ENCODE assay signal across 20 cellular contexts in genomic region chr22:49116021-49116420, GRCh38.
DNase-seq lines count a peak whose midpoint lies in the region; ATAC-seq and TF ChIP-seq lines count a peak whose summit lies in the region.
"Had no signal": no experiment of that assay in that cellular context is flagged by ENCODE, and none has a peak within 500 bp of the region (broad histone marks: within the 10 kb centered on the region; RNA-seq: fewer than 3 reads in every experiment).

No MANE protein-coding gene starts in this region.

- no peak for ATAC-seq in activated CD8-positive, alpha-beta memory T cell treated with anti-CD3 and anti-CD28 coated beads, Interleukin-2, amount 10 ng/mL, durations not matched to agents 7 days and 5 days
- ATAC-seq in HG02763 (IDR thresholded peaks at IDR 0.05; ENCODE audit: unreplicated experiment) = no peak
- no peak for ATAC-seq in GM19455 (IDR thresholded peaks at IDR 0.05; ENCODE audit: unreplicated experiment)
- ATAC-seq in GM18858 (IDR thresholded peaks at IDR 0.05; ENCODE audit: unreplicated experiment) = no peak
- ATAC-seq: CD8-positive, alpha-beta T cell; GM12878; HCT116 had no signal

- no peak overlapping the region for H3K4me3 Mint-ChIP-seq in activated CD8-positive, alpha-beta memory T cell treated with anti-CD3 and anti-CD28 coated beads, Interleukin-2, amount 10 ng/mL, durations not matched to agents 7 days and 5 days
- no peak overlapping the region for H3K4me3 Mint-ChIP-seq in progenitor cell of endocrine pancreas (ENCODE audit: low read depth)
- H3K4me3 Mint-ChIP-seq: B cell; CD4-positive, CD25-positive, alpha-beta regulatory T cell; CD8-positive, alpha-beta T cell had no signal

- H3K79me1 ChIP-seq in mesendoderm (ENCODE audit: low read length) = no peaks in the 10 kb centered on the region
- no peaks in the 10 kb centered on the region for H3K79me1 ChIP-seq in neuronal stem cell (ENCODE audit: low read depth, low read length)

- H3K23ac ChIP-seq in mesendoderm (ENCODE audit: low read length) (no peak overlapping the region), neuronal stem cell (ENCODE audit: low read depth, low read length, poor library complexity) (no peak overlapping the region)

- H3K27me3 ChIP-seq in mesendoderm (ENCODE audit: insufficient read depth, low read length, poor library complexity) (no peaks in the 10 kb centered on the region), neuronal stem cell (ENCODE audit: control insufficient read depth in 3 of 3, insufficient read depth in 3 of 3, low read depth in 1 of 3, low read length in 3 of 3) (no peaks in the 10 kb centered on the region)
- H3K27me3 ChIP-seq: BLaER1 had no signal

- H3K4me2 ChIP-seq in mesendoderm (ENCODE audit: low read length) (no peak overlapping the region), neuronal stem cell (ENCODE audit: insufficient read depth, low read length, poor library complexity, severe bottlenecking) (no peak overlapping the region)
- H3K4me2 ChIP-seq: BLaER1 had no signal

- no peak overlapping the region for H3K18ac ChIP-seq in mesendoderm (ENCODE audit: low read length)
- peak overlapping the region; percentile 35 for H3K18ac ChIP-seq in neuronal stem cell (ENCODE audit: low read length)

- H2BK120ac ChIP-seq in mesendoderm (ENCODE audit: low read depth, low read length) (no peak overlapping the region), neuronal stem cell (ENCODE audit: low read depth, low read length) (peak overlapping the region; percentile 27)

- H2BK5ac ChIP-seq in mesendoderm (ENCODE audit: low read length) (no peak overlapping the region), neuronal stem cell (ENCODE audit: low read length) (peak overlapping the region; percentile 32)

- no CpG with 5 or more reads among the region's 19 CpGs for WGBS in mesendoderm (ENCODE audit: extremely low coverage, insufficient coverage, low lambda C conversion rate)
- WGBS in neuronal stem cell (ENCODE audit: extremely low coverage in 2 of 2, insufficient read length in 2 of 2, insufficient replicate concordance in 1 of 2), 2 donors = no CpG with 5 or more reads among the region's 19 CpGs

- H3K9me3 ChIP-seq in neuronal stem cell (replicated peaks in 1 of 2; ENCODE audit: control insufficient read depth in 2 of 2, insufficient read depth in 1 of 2, low read depth in 1 of 2, low read length in 2 of 2) = peaks cover 0 to 1% of the 10 kb centered on the region in 2 donors

- no peaks in the 10 kb centered on the region for H3K27me3 Mint-ChIP-seq in activated CD8-positive, alpha-beta memory T cell treated with anti-CD3 and anti-CD28 coated beads, Interleukin-2, amount 10 ng/mL, durations not matched to agents 7 days and 5 days
- peaks cover 4% of the 10 kb centered on the region for H3K27me3 Mint-ChIP-seq in progenitor cell of endocrine pancreas
- H3K27me3 Mint-ChIP-seq: B cell; CD4-positive, CD25-positive, alpha-beta regulatory T cell had no signal

- H3K79me2 ChIP-seq in mesendoderm (ENCODE audit: control insufficient read depth, insufficient read depth, low read length) = no peaks in the 10 kb centered on the region

- H4K5ac ChIP-seq in mesendoderm (ENCODE audit: low read length) = no peak overlapping the region

- H3K4me1 ChIP-seq in mesendoderm (ENCODE audit: control insufficient read depth, low read depth, low read length) (peaks cover 11% of the 10 kb centered on the region), neuronal stem cell (ENCODE audit: control insufficient read depth in 2 of 2, insufficient read depth in 1 of 2, low read depth in 1 of 2, low read length in 2 of 2) (peaks cover 0 to 10% of the 10 kb centered on the region in 2 donors)
- H3K4me1 ChIP-seq: BLaER1 had no signal

- H3K36me3 Mint-ChIP-seq in activated CD8-positive, alpha-beta memory T cell treated with anti-CD3 and anti-CD28 coated beads, Interleukin-2, amount 10 ng/mL, durations not matched to agents 7 days and 5 days = no peaks in the 10 kb centered on the region
- H3K36me3 Mint-ChIP-seq in progenitor cell of endocrine pancreas (ENCODE audit: insufficient read depth) = no peaks in the 10 kb centered on the region
- H3K36me3 Mint-ChIP-seq: CD4-positive, CD25-positive, alpha-beta regulatory T cell; CD8-positive, alpha-beta T cell had no signal

- H2BK15ac ChIP-seq in mesendoderm (replicated peaks; ENCODE audit: low read depth) = no peak overlapping the region
- peak overlapping the region; percentile 55 for H2BK15ac ChIP-seq in neuronal stem cell (ENCODE audit: low read length)

- H3K4ac ChIP-seq in mesendoderm (ENCODE audit: low read depth, low read length) (no peak overlapping the region), neuronal stem cell (ENCODE audit: low read length) (no peak overlapping the region)

- H3K56ac ChIP-seq in mesendoderm (ENCODE audit: low read length) = peak overlapping the region; percentile 53

- H3K27ac Mint-ChIP-seq in activated CD8-positive, alpha-beta memory T cell treated with anti-CD3 and anti-CD28 coated beads, Interleukin-2, amount 10 ng/mL, durations not matched to agents 7 days and 5 days = no peak overlapping the region
- peak overlapping the region; percentile 69 for H3K27ac Mint-ChIP-seq in progenitor cell of endocrine pancreas
- H3K27ac Mint-ChIP-seq: B cell; CD4-positive, CD25-positive, alpha-beta regulatory T cell; CD8-positive, alpha-beta T cell had no signal

- peak; percentile 8 for DNase-seq in activated CD8-positive, alpha-beta memory T cell treated with anti-CD3 and anti-CD28 coated beads, Interleukin-2, amount 50 U/mL, for 48 hours
- DNase-seq in activated CD8-positive, alpha-beta memory T cell treated with anti-CD3 and anti-CD28 coated beads, Interleukin-2, amount 10 ng/mL, durations not matched to agents 7 days and 5 days = no peak
- DNase-seq in mesendoderm = no peak
- DNase-seq in neuronal stem cell (ENCODE audit: low spot score) = no peak
- DNase-seq in progenitor cell of endocrine pancreas (ENCODE audit: low spot score, unreplicated experiment) = no peak
- DNase-seq: CD4-positive, CD25-positive, alpha-beta regulatory T cell; CD8-positive, alpha-beta T cell; DMS 273 treated with DMSO at 0.1 percent for 48 hours; DMS79; EL; GDM1 had no signal

- CTCF ChIA-PET in activated CD8-positive, alpha-beta memory T cell treated with anti-CD3 and anti-CD28 coated beads, Interleukin-2, amount 10 ng/mL, durations not matched to agents 7 days and 5 days (lab: Charles Lee) = no interaction called here

- H4K8ac ChIP-seq in mesendoderm (ENCODE audit: low read depth, low read length) (no peak overlapping the region), neuronal stem cell (ENCODE audit: low read depth, low read length) (no peak overlapping the region)

- H3K9me3 Mint-ChIP-seq in activated CD8-positive, alpha-beta memory T cell treated with anti-CD3 and anti-CD28 coated beads, Interleukin-2, amount 10 ng/mL, durations not matched to agents 7 days and 5 days (ENCODE audit: low read depth) = no peaks in the 10 kb centered on the region
- no peaks in the 10 kb centered on the region for H3K9me3 Mint-ChIP-seq in progenitor cell of endocrine pancreas (ENCODE audit: low read depth)
- H3K9me3 Mint-ChIP-seq: CD4-positive, CD25-positive, alpha-beta regulatory T cell; CD8-positive, alpha-beta T cell had no signal

- no peak overlapping the region for H3K14ac ChIP-seq in neuronal stem cell (ENCODE audit: low read length)

- H3K36me3 ChIP-seq in mesendoderm (ENCODE audit: control insufficient read depth, insufficient read depth, low read length) (no peaks in the 10 kb centered on the region), neuronal stem cell (replicated peaks in 1 of 2; ENCODE audit: control insufficient read depth in 2 of 2, insufficient read depth in 2 of 2, low read length in 2 of 2) (no peaks in the 10 kb centered on the region)
- H3K36me3 ChIP-seq: BLaER1 had no signal

- no peak overlapping the region for H2BK12ac ChIP-seq in neuronal stem cell (ENCODE audit: low read length)

- H3K27ac ChIP-seq in mesendoderm (ENCODE audit: low read depth, low read length) (no peak overlapping the region), neuronal stem cell (replicated peaks; ENCODE audit: low read length) (no peak overlapping the region)
- H3K27ac ChIP-seq: 22Rv1, BLaER1, C4-2B had no signal

- no peak overlapping the region for H2AFZ ChIP-seq in neuronal stem cell (ENCODE audit: low read length)

- TF ChIP-seq CTCF in progenitor cell of endocrine pancreas (IDR thresholded peaks at IDR 0.05; ENCODE audit: unreplicated experiment) = no peak

- H3K9ac ChIP-seq in mesendoderm (ENCODE audit: low read length) = no peak overlapping the region
- H3K9ac ChIP-seq in neuronal stem cell (ENCODE audit: low read depth, low read length, poor library complexity) = peak overlapping the region; percentile 65
- H3K9ac ChIP-seq: BLaER1 had no signal

- H3K4me3 ChIP-seq in mesendoderm (ENCODE audit: low read length) = no peak overlapping the region
- H3K4me3 ChIP-seq in neuronal stem cell (ENCODE audit: low read length in 2 of 2) = no peak overlapping the region
- H3K4me3 ChIP-seq: BLaER1, GM12878 had no signal

- H3K4me1 Mint-ChIP-seq in activated CD8-positive, alpha-beta memory T cell treated with anti-CD3 and anti-CD28 coated beads, Interleukin-2, amount 10 ng/mL, durations not matched to agents 7 days and 5 days = no peaks in the 10 kb centered on the region
- no peaks in the 10 kb centered on the region for H3K4me1 Mint-ChIP-seq in progenitor cell of endocrine pancreas (ENCODE audit: low read depth)
- H3K4me1 Mint-ChIP-seq: B cell; CD4-positive, CD25-positive, alpha-beta regulatory T cell had no signal

- no peak overlapping the region for H2AK5ac ChIP-seq in mesendoderm (ENCODE audit: low read length)
- peak overlapping the region; percentile 64 for H2AK5ac ChIP-seq in neuronal stem cell (ENCODE audit: low read depth, low read length)

- no peak overlapping the region for H4K91ac ChIP-seq in neuronal stem cell (ENCODE audit: low read depth, low read length, poor library complexity)
